8 cellular contexts compared by ENCODE assay signal in genomic region chr10:70348228-70348850, GRCh38. TPM values are rescaled to one million over a fixed set of nuclear protein-coding genes. Genes with fewer than 3 reads are reported as not detected.
DNase-seq lines count a peak whose midpoint lies in the region; ATAC-seq and TF ChIP-seq lines count a peak whose summit lies in the region.

No MANE protein-coding gene starts in this region.

- no peaks in the 10 kb centered on the region for H3K9me3 Mint-ChIP-seq in activated CD4-positive, alpha-beta T cell treated with anti-CD3 and anti-CD28 coated beads, Interleukin-2, amount 10 ng/mL, durations not matched to agents 24 days and 14 days

- no peak overlapping the region for H3K4me3 ChIP-seq in MG63
- H3K4me3 ChIP-seq in kidney epithelial cell (ENCODE audit: low read depth, low read length): no peak overlapping the region
- no peak overlapping the region for H3K4me3 ChIP-seq in upper lobe of right lung

- DNase-seq in activated CD4-positive, alpha-beta T cell treated with anti-CD3 and anti-CD28 coated beads, Interleukin-2, amount 10 ng/mL, durations not matched to agents 24 days and 14 days: peak; percentile 75
- DNase-seq in activated CD4-positive, alpha-beta T cell treated with anti-CD3 and anti-CD28 coated beads for 1 hour: no peak
- DNase-seq in MG63 (peak; percentile 19), amniotic epithelial cell (ENCODE audit: low read depth) (peak; percentile 48), kidney epithelial cell (ENCODE audit: low read depth) (no peak), upper lobe of right lung (no peak), DMS153 (lab: John Stamatoyannopoulos, UW) (no peak)

- H3K36me3 Mint-ChIP-seq in activated CD4-positive, alpha-beta T cell treated with anti-CD3 and anti-CD28 coated beads, Interleukin-2, amount 10 ng/mL, durations not matched to agents 24 days and 14 days (ENCODE audit: low read depth): no peaks in the 10 kb centered on the region

- intact Hi-C loops in activated CD4-positive, alpha-beta T cell treated with anti-CD3 and anti-CD28 coated beads, Interleukin-2, amount 10 ng/mL, durations not matched to agents 24 days and 14 days (cut with micrococcal nuclease): no loop called here
- intact Hi-C loops in upper lobe of right lung (cut with DNase I): no loop called here

- TF ChIP-seq CTCF in kidney epithelial cell (IDR thresholded peaks at IDR 0.05; ENCODE audit: insufficient read depth, low read length, poor library complexity, severe bottlenecking) (peak; percentile 63), upper lobe of right lung (IDR thresholded peaks at IDR 0.05) (peak; percentile 59)

- H3K9me3 ChIP-seq in MG63: no peaks in the 10 kb centered on the region
- H3K9me3 ChIP-seq in upper lobe of right lung: no peaks in the 10 kb centered on the region

- peaks cover 3% of the 10 kb centered on the region for H3K4me1 Mint-ChIP-seq in activated CD4-positive, alpha-beta T cell treated with anti-CD3 and anti-CD28 coated beads, Interleukin-2, amount 10 ng/mL, durations not matched to agents 24 days and 14 days

- H3K36me3 ChIP-seq in MG63 (no peaks in the 10 kb centered on the region), kidney epithelial cell (ENCODE audit: control insufficient read depth, insufficient read depth, low read length) (no peaks in the 10 kb centered on the region), upper lobe of right lung (no peaks in the 10 kb centered on the region)

- H3K27me3 Mint-ChIP-seq in activated CD4-positive, alpha-beta T cell treated with anti-CD3 and anti-CD28 coated beads, Interleukin-2, amount 10 ng/mL, durations not matched to agents 24 days and 14 days: no peaks in the 10 kb centered on the region

- no peak overlapping the region for H3K4me3 Mint-ChIP-seq in activated CD4-positive, alpha-beta T cell treated with anti-CD3 and anti-CD28 coated beads, Interleukin-2, amount 10 ng/mL, durations not matched to agents 24 days and 14 days

- peaks cover 24% of the 10 kb centered on the region for H3K4me1 ChIP-seq in upper lobe of right lung

- H3K27ac Mint-ChIP-seq in activated CD4-positive, alpha-beta T cell treated with anti-CD3 and anti-CD28 coated beads, Interleukin-2, amount 10 ng/mL, durations not matched to agents 24 days and 14 days: no peak overlapping the region

- ATAC-seq in upper lobe of right lung (peak; percentile 77), HG02759 (IDR thresholded peaks at IDR 0.05; ENCODE audit: unreplicated experiment) (no peak)

- H3K27me3 ChIP-seq in MG63 (no peaks in the 10 kb centered on the region), kidney epithelial cell (ENCODE audit: control insufficient read depth, insufficient read depth, low read length) (no peaks in the 10 kb centered on the region), upper lobe of right lung (no peaks in the 10 kb centered on the region)

- H3K27ac ChIP-seq in upper lobe of right lung: no peak overlapping the region

RNA-seq across cellular contexts. Expression of gene LRRC20, which starts 34.1 kb away (rescaled TPM):
- 17.2 and 18.7 TPM in 2 replicates for total RNA-seq in activated CD4-positive, alpha-beta T cell treated with anti-CD3 and anti-CD28 coated beads, Interleukin-2, amount 10 ng/mL, durations not matched to agents 24 days and 14 days
- total RNA-seq in MG63 (2014; rRNA removed; shearing (Covaris generic); ENCODE audit: low replicate concordance): 15.8 and 48.2 TPM in 2 replicates
- total RNA-seq in kidney epithelial cell: 37.9 and 72.1 TPM in 2 replicates
- 10.9 TPM for total RNA-seq in upper lobe of right lung

RNA-seq across cellular contexts. Expression of gene EIF4EBP2, which starts 55.6 kb away (rescaled TPM):
- 37.6 and 38.3 TPM in 2 replicates for total RNA-seq in activated CD4-positive, alpha-beta T cell treated with anti-CD3 and anti-CD28 coated beads, Interleukin-2, amount 10 ng/mL, durations not matched to agents 24 days and 14 days
- 5.1 and 6.1 TPM in 2 replicates for total RNA-seq in MG63 (2014; rRNA removed; shearing (Covaris generic); ENCODE audit: low replicate concordance)
- total RNA-seq in kidney epithelial cell (33.5 and 34.3 TPM in 2 replicates), upper lobe of right lung (79.3 TPM)

Comparison
In these comparisons a context has a peak if more than half of its experiments do, and no peak if none do; other contexts are left out.
1. DNase-seq: peak in activated CD4-positive, alpha-beta T cell treated with anti-CD3 and anti-CD28 coated beads, Interleukin-2, amount 10 ng/mL, durations not matched to agents 24 days and 14 days (single experiment), MG63 (single experiment) and amniotic epithelial cell (single experiment); none in activated CD4-positive, alpha-beta T cell treated with anti-CD3 and anti-CD28 coated beads for 1 hour (single experiment), kidney epithelial cell (single experiment), upper lobe of right lung (single experiment) and DMS153 (single experiment).